8 cellular contexts compared by ENCODE assay signal in the genomic region with DNA sequence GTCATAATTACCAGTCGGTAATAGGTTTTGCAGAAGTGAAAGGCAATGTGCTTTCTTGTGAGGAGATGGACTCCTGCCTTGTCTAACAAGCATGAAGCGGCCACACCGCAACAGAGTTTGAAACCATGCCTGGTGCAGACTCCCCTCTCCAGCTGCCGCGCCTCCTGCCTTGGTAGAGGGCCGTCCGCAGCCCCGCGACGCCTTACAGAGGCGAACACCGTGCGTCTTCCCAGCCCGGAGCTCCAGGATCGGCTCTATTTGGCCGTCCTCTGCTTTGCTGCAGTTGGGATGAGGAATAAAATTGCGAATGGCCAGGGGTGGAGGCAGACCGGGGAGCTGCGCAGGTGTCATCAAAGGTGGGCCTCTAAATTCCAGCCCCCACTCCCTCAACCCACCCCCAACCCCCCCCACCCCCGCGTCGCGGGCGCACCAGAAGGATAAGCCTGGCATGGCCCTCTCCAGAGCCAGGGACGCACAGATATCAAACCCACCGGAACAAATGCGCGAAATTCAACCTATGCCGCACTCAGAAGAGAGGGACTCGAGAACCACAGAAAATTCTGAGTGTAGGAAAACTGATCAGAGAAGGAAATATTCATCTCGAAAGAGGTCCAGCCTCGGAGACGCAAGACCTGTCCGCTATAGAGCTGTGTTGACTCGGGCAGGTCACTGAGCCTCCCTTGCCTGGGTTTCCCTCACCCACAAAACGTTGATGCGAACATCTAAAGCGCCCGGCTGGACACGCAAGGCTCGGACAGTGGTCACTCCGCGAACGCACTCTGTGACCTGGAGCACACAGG. TPM values are rescaled to one million over a fixed set of nuclear protein-coding genes. Genes with fewer than 3 reads are reported as not detected.
DNase-seq lines count a peak whose midpoint lies in the region; ATAC-seq and TF ChIP-seq lines count a peak whose summit lies in the region.

No MANE protein-coding gene starts in this region.

- no peaks in the 10 kb centered on the region for H3K27me3 ChIP-seq in AG04450 (ENCODE audit: control insufficient read depth, insufficient read depth, low read length)
- peaks cover 23% of the 10 kb centered on the region for H3K27me3 ChIP-seq in kidney epithelial cell (ENCODE audit: control insufficient read depth, insufficient read depth, low read length)
- peaks cover 15% of the 10 kb centered on the region for H3K27me3 ChIP-seq in suprapubic skin
- no peaks in the 10 kb centered on the region for H3K27me3 ChIP-seq in testis

- H3K27ac ChIP-seq in AG04450 (ENCODE audit: low read depth, low read length) = no peak overlapping the region
- H3K27ac ChIP-seq in suprapubic skin = no peak overlapping the region
- H3K27ac ChIP-seq in testis = no peak overlapping the region

- peak; percentile 37 for ATAC-seq in GM19025 (IDR thresholded peaks at IDR 0.05; ENCODE audit: low read depth, unreplicated experiment)
- ATAC-seq in HG03175 (IDR thresholded peaks at IDR 0.05; ENCODE audit: unreplicated experiment) = peak; percentile 67

- H3K4me1 Mint-ChIP-seq in activated T-helper 2 cell treated with anti-CD3 and anti-CD28 coated beads, Interferon-gamma antibody, Interleukin-2, Interleukin-4, amounts not matched to agents 10 μg/mL and 5 μg/mL and 100 μg/mL, durations not matched to agents 14 hours and 24 hours and 36 hours (ENCODE audit: low read depth) = peaks cover 62% of the 10 kb centered on the region

- H3K4me3 ChIP-seq in AG04450 (ENCODE audit: low read depth, low read length) (peak overlapping the region; percentile 76), kidney epithelial cell (ENCODE audit: low read depth, low read length) (peak overlapping the region; percentile 34), suprapubic skin (peak overlapping the region; percentile 66), testis (peak overlapping the region in 1 of 2 donors; percentile 34)

- intact Hi-C loops in activated T-helper 2 cell treated with anti-CD3 and anti-CD28 coated beads, Interferon-gamma antibody, Interleukin-2, Interleukin-4, amounts not matched to agents 10 μg/mL and 5 μg/mL and 100 μg/mL, durations not matched to agents 14 hours and 24 hours and 36 hours (cut with micrococcal nuclease) = loop anchor here (2.0 to 10.0 kb wide), 3 partner anchors 33 to 235 kb away; no protein-coding TSS in a partner anchor
- intact Hi-C loops in testis (cut with DNase I; ENCODE audit: low total_unique reads) = no loop called here

- H3K36me3 ChIP-seq in kidney epithelial cell (ENCODE audit: control insufficient read depth, insufficient read depth, low read length) (no peaks in the 10 kb centered on the region), suprapubic skin (no peaks in the 10 kb centered on the region), testis (ENCODE audit: low read depth, missing control alignments) (no peaks in the 10 kb centered on the region)

- DNase-seq in AG04450 (ENCODE audit: low read depth, low spot score) (no peak), kidney epithelial cell (ENCODE audit: low read depth) (no peak), suprapubic skin (ENCODE audit: low spot score in 2 of 2) (no peak), cerebellar nuclear complex (lab: John Stamatoyannopoulos, UW) (no peak), testis (no peak)
- DNase-seq in activated T-helper 2 cell treated with anti-CD3 and anti-CD28 coated beads, Interferon-gamma antibody, Interleukin-2, Interleukin-4, amounts not matched to agents 10 μg/mL and 5 μg/mL and 100 μg/mL, durations not matched to agents 14 hours and 24 hours and 36 hours (ENCODE audit: low spot score) = no peak

- no peaks in the 10 kb centered on the region; the same call in 1 of the 2 replicates for H3K9me3 ChIP-seq in AG04450 (ENCODE audit: control insufficient read depth, insufficient read depth, low read length)
- H3K9me3 ChIP-seq in suprapubic skin = no peaks in the 10 kb centered on the region
- H3K9me3 ChIP-seq in testis = no peaks in the 10 kb centered on the region

- no peaks in the 10 kb centered on the region for H3K9me3 Mint-ChIP-seq in activated T-helper 2 cell treated with anti-CD3 and anti-CD28 coated beads, Interferon-gamma antibody, Interleukin-2, Interleukin-4, amounts not matched to agents 10 μg/mL and 5 μg/mL and 100 μg/mL, durations not matched to agents 14 hours and 24 hours and 36 hours

- H3K4me3 Mint-ChIP-seq in activated T-helper 2 cell treated with anti-CD3 and anti-CD28 coated beads, Interferon-gamma antibody, Interleukin-2, Interleukin-4, amounts not matched to agents 10 μg/mL and 5 μg/mL and 100 μg/mL, durations not matched to agents 14 hours and 24 hours and 36 hours (ENCODE audit: low read depth) = peak overlapping the region; percentile 97

- TF ChIP-seq CTCF in AG04450 (IDR thresholded peaks at IDR 0.05; ENCODE audit: low read depth, low read length) = no peak
- no peak for TF ChIP-seq CTCF in kidney epithelial cell (IDR thresholded peaks at IDR 0.05; ENCODE audit: insufficient read depth, low read length, poor library complexity, severe bottlenecking)
- no peak for TF ChIP-seq CTCF in suprapubic skin (IDR thresholded peaks at IDR 0.05)
- no peak for TF ChIP-seq CTCF in testis (IDR thresholded peaks at IDR 0.05)

- TF ChIP-seq EP300 in suprapubic skin (IDR thresholded peaks at IDR 0.05) = no peak

- POLR2A ChIA-PET in AG04450 (lab: Yijun Ruan, JAX) = interaction anchor here (0.7 to 3.0 kb wide), 3 partner anchors 26 to 27 kb away, joined by 3 to 20 read pairs (median 6); partner anchors contain the start of gene TMSB10

- H3K4me1 ChIP-seq in suprapubic skin (peaks cover 31% of the 10 kb centered on the region), testis (peaks cover 11% of the 10 kb centered on the region)

- 6% methylated on average over 31 of the region's 44 CpGs for WGBS in suprapubic skin
- 8 to 10% methylated on average over 18 to 44 of the region's 44 CpGs for WGBS in testis, 2 donors

- H3K27ac Mint-ChIP-seq in activated T-helper 2 cell treated with anti-CD3 and anti-CD28 coated beads, Interferon-gamma antibody, Interleukin-2, Interleukin-4, amounts not matched to agents 10 μg/mL and 5 μg/mL and 100 μg/mL, durations not matched to agents 14 hours and 24 hours and 36 hours = peak overlapping the region; percentile 94

- H3K36me3 Mint-ChIP-seq in activated T-helper 2 cell treated with anti-CD3 and anti-CD28 coated beads, Interferon-gamma antibody, Interleukin-2, Interleukin-4, amounts not matched to agents 10 μg/mL and 5 μg/mL and 100 μg/mL, durations not matched to agents 14 hours and 24 hours and 36 hours (ENCODE audit: low read depth) = peaks cover 43% of the 10 kb centered on the region

- CTCF ChIA-PET in AG04450 (lab: Charles Lee) = interaction anchor here (0.7 to 1.4 kb wide), 2 partner anchors 11 to 397 kb away, joined by 3 read pairs; no protein-coding TSS in a partner anchor

- H3K27me3 Mint-ChIP-seq in activated T-helper 2 cell treated with anti-CD3 and anti-CD28 coated beads, Interferon-gamma antibody, Interleukin-2, Interleukin-4, amounts not matched to agents 10 μg/mL and 5 μg/mL and 100 μg/mL, durations not matched to agents 14 hours and 24 hours and 36 hours (ENCODE audit: low read depth) = no peaks in the 10 kb centered on the region

- TF ChIP-seq POLR2A in suprapubic skin (IDR thresholded peaks at IDR 0.05) (no peak), testis (IDR thresholded peaks at IDR 0.05) (no peak)

RNA-seq across cellular contexts. Expression of gene TRABD2A, which starts 1.1 kb away (rescaled TPM):
- polyA plus RNA-seq in AG04450 (2011; rRNA removed) = 30.2 and 32.8 TPM in 2 replicates
- polyA minus RNA-seq in AG04450 (2011; rRNA and poly(A)+ RNA removed) = 49.4 and 51.4 TPM in 2 replicates
- total RNA-seq in activated T-helper 2 cell treated with anti-CD3 and anti-CD28 coated beads, Interferon-gamma antibody, Interleukin-2, Interleukin-4, amounts not matched to agents 10 μg/mL and 5 μg/mL and 100 μg/mL, durations not matched to agents 14 hours and 24 hours and 36 hours = 67.9 and 71.2 TPM in 2 replicates
- 0.34 and 0.50 TPM in 2 replicates for total RNA-seq in kidney epithelial cell
- total RNA-seq in suprapubic skin = 1 to 10 TPM in 2 of 4 donors, under 1 TPM in 1, not detected in 1; 0.68 to 2.4 (median 1.7) TPM
- 10 to 100 TPM; 19.1 to 44.1 TPM for total RNA-seq in testis
- 82.5 TPM for polyA plus RNA-seq in testis (ENCODE audit: insufficient read depth, low read depth, low replicate concordance)

RNA-seq across cellular contexts. Expression of gene TMSB10, which starts 25.7 kb away (rescaled TPM):
- 4,621 and 5,651 TPM in 2 replicates for polyA plus RNA-seq in AG04450 (2011; rRNA removed)
- polyA minus RNA-seq in AG04450 (2011; rRNA and poly(A)+ RNA removed) = 1,051 and 1,085 TPM in 2 replicates
- 2,676 and 2,847 TPM in 2 replicates for total RNA-seq in activated T-helper 2 cell treated with anti-CD3 and anti-CD28 coated beads, Interferon-gamma antibody, Interleukin-2, Interleukin-4, amounts not matched to agents 10 μg/mL and 5 μg/mL and 100 μg/mL, durations not matched to agents 14 hours and 24 hours and 36 hours
- 4,632 and 5,953 TPM in 2 replicates for total RNA-seq in kidney epithelial cell
- 1,000 to 10,000 TPM in 2 of 4 donors, 100 to 1,000 TPM in 2; 859 to 1,108 (median 964) TPM for total RNA-seq in suprapubic skin
- total RNA-seq in testis = 1,000 to 10,000 TPM; 2,819 to 3,571 TPM
- polyA plus RNA-seq in testis (ENCODE audit: insufficient read depth, low read depth, low replicate concordance) = 1,824 TPM

Comparison
In these comparisons a context has a peak if more than half of its experiments do, and no peak if none do; other contexts are left out.
1. RNA of gene TRABD2A, which starts 1.1 kb away (total RNA-seq): 67.9 to 71.2 TPM in activated T-helper 2 cell treated with anti-CD3 and anti-CD28 coated beads, Interferon-gamma antibody, Interleukin-2, Interleukin-4, amounts not matched to agents 10 μg/mL and 5 μg/mL and 100 μg/mL, durations not matched to agents 14 hours and 24 hours and 36 hours and 19.1 to 44.1 TPM in testis; 0.68 to 2.4 TPM in suprapubic skin and 0.34 to 0.50 TPM in kidney epithelial cell; every median in the first group is over 4 times any median in the second.